Comparison of ENCODE assay signal across 9 cellular contexts in genomic region chr5:81787843-81788242, GRCh38. TPM values are rescaled to one million over a fixed set of nuclear protein-coding genes. Genes with fewer than 3 reads are reported as not detected.
A peak's percentile ranks its signal among the peaks of the same experiment; 100 is the strongest.
DNase-seq lines count a peak whose midpoint lies in the region; ATAC-seq and TF ChIP-seq lines count a peak whose summit lies in the region.
"Had no signal": no experiment of that assay in that cellular context is flagged by ENCODE, and none has a peak within 500 bp of the region (broad histone marks: within the 10 kb centered on the region; RNA-seq: fewer than 3 reads in every experiment).

No MANE protein-coding gene starts in this region.

- intact Hi-C loops in dorsolateral prefrontal cortex (cut with DNase I): loop anchor here (2.0 to 10.0 kb wide), 5 partner anchors 36 to 377 kb away; partner anchors contain the start of genes SSBP2 (in 2 of the 2) and ATG10 (in 1 of the 2)
- intact Hi-C loops in mucosa of descending colon (cut with DNase I, micrococcal nuclease): no loop called here

- H3K27ac ChIP-seq in dorsolateral prefrontal cortex: peak overlapping the region in 40 of 59 donors; percentile 7 to 72 (median 50)
- no peak overlapping the region for H3K27ac ChIP-seq in effector memory CD4-positive, alpha-beta T cell (ENCODE audit: insufficient read depth, low read length, poor library complexity, severe bottlenecking)

- H3K4me3 Mint-ChIP-seq in stimulated activated naive B cell treated with anti-CD40 and anti-IgM and Interleukin-4, amounts not matched to agents 10 μg/mL and 1 μg/mL and 100 μg/mL, for 72 hours: no peak overlapping the region
- H3K4me3 Mint-ChIP-seq: activated B cell treated with CpG ODN at 0.5 μM for 24 hours had no signal

- H3K27ac Mint-ChIP-seq in stimulated activated naive B cell treated with anti-CD40 and anti-IgM and Interleukin-4, amounts not matched to agents 10 μg/mL and 1 μg/mL and 100 μg/mL, for 72 hours: no peak overlapping the region
- H3K27ac Mint-ChIP-seq: activated B cell treated with CpG ODN at 0.5 μM for 24 hours had no signal

- no peaks in the 10 kb centered on the region for H3K27me3 ChIP-seq in dorsolateral prefrontal cortex
- no peaks in the 10 kb centered on the region for H3K27me3 ChIP-seq in effector memory CD4-positive, alpha-beta T cell (replicated peaks; ENCODE audit: control insufficient read depth, insufficient read depth, low read length, poor library complexity, severe bottlenecking)

- H3K27me3 Mint-ChIP-seq in stimulated activated naive B cell treated with anti-CD40 and anti-IgM and Interleukin-4, amounts not matched to agents 10 μg/mL and 1 μg/mL and 100 μg/mL, for 72 hours: no peaks in the 10 kb centered on the region
- H3K27me3 Mint-ChIP-seq: activated B cell treated with CpG ODN at 0.5 μM for 24 hours had no signal

- no peaks in the 10 kb centered on the region for H3K36me3 Mint-ChIP-seq in stimulated activated naive B cell treated with anti-CD40 and anti-IgM and Interleukin-4, amounts not matched to agents 10 μg/mL and 1 μg/mL and 100 μg/mL, for 72 hours

- H3K36me3 ChIP-seq in mucosa of descending colon (ENCODE audit: low read depth): no peaks in the 10 kb centered on the region
- no peaks in the 10 kb centered on the region for H3K36me3 ChIP-seq in effector memory CD4-positive, alpha-beta T cell (ENCODE audit: control insufficient read depth, insufficient read depth, low read length)

- no peaks in the 10 kb centered on the region for H3K9me3 ChIP-seq in mucosa of descending colon
- H3K9me3 ChIP-seq in effector memory CD4-positive, alpha-beta T cell (ENCODE audit: control insufficient read depth, low read length): no peaks in the 10 kb centered on the region

- DNase-seq in AG08395 (ENCODE audit: low spot score): peak; percentile 23
- DNase-seq in M059J (ENCODE audit: low read depth): peak; percentile 52
- DNase-seq in dorsolateral prefrontal cortex: peak in 1 of 10 donors; percentile 68
- peak in 1 of 3 donors; percentile 87 for DNase-seq in mucosa of descending colon
- no peak for DNase-seq in effector memory CD4-positive, alpha-beta T cell
- DNase-seq in NCI-H1930 (lab: John Stamatoyannopoulos, UW): no peak
- no peak for DNase-seq in stimulated activated naive B cell treated with anti-CD40 and anti-IgM and Interleukin-4, amounts not matched to agents 10 μg/mL and 1 μg/mL and 100 μg/mL, for 72 hours
- DNase-seq in NCI-H1092 (lab: John Stamatoyannopoulos, UW): no peak
- DNase-seq: activated B cell treated with CpG ODN at 0.5 μM for 24 hours had no signal

- no peaks in the 10 kb centered on the region for H3K9me3 Mint-ChIP-seq in stimulated activated naive B cell treated with anti-CD40 and anti-IgM and Interleukin-4, amounts not matched to agents 10 μg/mL and 1 μg/mL and 100 μg/mL, for 72 hours
- H3K9me3 Mint-ChIP-seq: activated B cell treated with CpG ODN at 0.5 μM for 24 hours had no signal

- H3K4me3 ChIP-seq in dorsolateral prefrontal cortex: peak overlapping the region in 24 of 59 donors; percentile 2 to 38 (median 14)
- H3K4me3 ChIP-seq in mucosa of descending colon: no peak overlapping the region
- H3K4me3 ChIP-seq in effector memory CD4-positive, alpha-beta T cell (ENCODE audit: insufficient read depth, low read depth, low read length, poor library complexity, severe bottlenecking): no peak overlapping the region

- H3K4me1 ChIP-seq in mucosa of descending colon (ENCODE audit: low read depth): peaks cover 4% of the 10 kb centered on the region
- H3K4me1 ChIP-seq in effector memory CD4-positive, alpha-beta T cell (ENCODE audit: control insufficient read depth, insufficient read depth, low read length, poor library complexity, severe bottlenecking): no peaks in the 10 kb centered on the region

- peak; percentile 38 for ATAC-seq in mucosa of descending colon
- ATAC-seq in stimulated activated naive B cell treated with anti-CD40 and anti-IgM and Interleukin-4, amounts not matched to agents 10 μg/mL and 1 μg/mL and 100 μg/mL, for 72 hours (replicated peaks): no peak

- peaks cover 3 to 9% of the 10 kb centered on the region in 2 donors for H3K4me1 Mint-ChIP-seq in stimulated activated naive B cell treated with anti-CD40 and anti-IgM and Interleukin-4, amounts not matched to agents 10 μg/mL and 1 μg/mL and 100 μg/mL, for 72 hours

- TF ChIP-seq CTCF in dorsolateral prefrontal cortex (IDR thresholded peaks at IDR 0.05 in 54 of 56, conservative IDR thresholded peaks at IDR 0.05 in 2 of 56; ENCODE audit: low read depth in 1 of 56, partially characterized antibody in 56 of 56) (no peak), mucosa of descending colon (IDR thresholded peaks at IDR 0.05) (no peak)

RNA-seq across cellular contexts. Expression of gene SSBP2, which starts 36.9 kb away (rescaled TPM):
- 32.3 and 34.2 TPM in 2 replicates for total RNA-seq in M059J (2014; rRNA removed; shearing (Covaris generic))
- total RNA-seq in dorsolateral prefrontal cortex (100 to 1,000 TPM in 38 of 120 experiments, 10 to 100 TPM in 82; 66.2 to 139 (median 94.4) TPM), mucosa of descending colon (10 to 100 TPM; 17.5 to 77.9 (median 20.9) TPM)

Comparison
In these comparisons a context has a peak if more than half of its experiments do, and no peak if none do; other contexts are left out.
1. DNase-seq: peak in AG08395 (single experiment) and M059J (single experiment); none in effector memory CD4-positive, alpha-beta T cell (0 of 3), NCI-H1930 (0 of 2), stimulated activated naive B cell treated with anti-CD40 and anti-IgM and Interleukin-4, amounts not matched to agents 10 μg/mL and 1 μg/mL and 100 μg/mL, for 72 hours (single experiment) and NCI-H1092 (single experiment).
2. intact Hi-C loops: an anchor here in dorsolateral prefrontal cortex (2.0 to 10.0 kb wide); none called in mucosa of descending colon.